In the genomic region with DNA sequence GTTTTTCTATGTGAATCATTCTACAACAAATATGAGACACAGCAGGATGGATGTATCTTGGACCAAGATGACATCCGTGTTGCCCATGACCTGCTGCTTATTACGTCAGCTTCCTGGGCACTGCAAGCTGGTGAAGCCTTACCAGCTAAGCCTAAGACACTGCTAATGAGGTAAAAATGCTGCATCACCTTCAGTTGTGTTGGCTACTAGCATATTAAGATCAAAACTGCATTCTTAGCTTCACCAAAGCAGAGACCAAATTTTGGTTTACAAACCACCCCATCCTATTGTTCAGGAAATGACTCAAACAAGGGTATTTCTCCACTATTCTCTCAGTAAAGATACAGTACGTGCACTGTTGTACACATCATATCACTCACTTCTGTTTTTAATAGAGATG, we compare ENCODE assay signal across 9 cellular contexts. TPM values are rescaled to one million over a fixed set of nuclear protein-coding genes. Genes with fewer than 3 reads are reported as not detected.
A peak's percentile ranks its signal among the peaks of the same experiment; 100 is the strongest.
DNase-seq lines count a peak whose midpoint lies in the region; ATAC-seq and TF ChIP-seq lines count a peak whose summit lies in the region.
"Had no signal": no experiment of that assay in that cellular context is flagged by ENCODE, and none has a peak within 500 bp of the region (broad histone marks: within the 10 kb centered on the region; RNA-seq: fewer than 3 reads in every experiment).

No MANE protein-coding gene starts in this region.

- H3K4me1 ChIP-seq in left lung (peaks cover 0 to 40% of the 10 kb centered on the region in 2 donors), tibial nerve (peaks cover 0 to 28% (median 20%) of the 10 kb centered on the region in 4 donors), ascending aorta (peaks cover 0 to under 1% of the 10 kb centered on the region in 2 donors)

- no peak overlapping the region for H3K4me3 ChIP-seq in left lung
- no peak overlapping the region for H3K4me3 ChIP-seq in tibial nerve
- no peak overlapping the region for H3K4me3 ChIP-seq in ascending aorta

- peaks cover 48% of the 10 kb centered on the region for H3K4me1 Mint-ChIP-seq in activated naive CD4-positive, alpha-beta T cell treated with anti-CD3 and anti-CD28 coated beads for 36 hours (ENCODE audit: low read depth)

- no peak overlapping the region for H3K27ac Mint-ChIP-seq in activated naive CD4-positive, alpha-beta T cell treated with anti-CD3 and anti-CD28 coated beads for 36 hours

- no peak for TF ChIP-seq POLR2A in tibial nerve (IDR thresholded peaks at IDR 0.05)

- H3K27me3 ChIP-seq in left lung (no peaks in the 10 kb centered on the region), tibial nerve (no peaks in the 10 kb centered on the region), ascending aorta (no peaks in the 10 kb centered on the region)

- H3K27me3 Mint-ChIP-seq in activated naive CD4-positive, alpha-beta T cell treated with anti-CD3 and anti-CD28 coated beads for 36 hours (ENCODE audit: low read depth), result peaks cover 2% of the 10 kb centered on the region

- no peak overlapping the region for H3K4me3 Mint-ChIP-seq in activated naive CD4-positive, alpha-beta T cell treated with anti-CD3 and anti-CD28 coated beads for 36 hours
- H3K4me3 Mint-ChIP-seq: neural crest cell had no signal

- peak in 1 of 2 donors; percentile 8 for TF ChIP-seq EP300 in tibial nerve (IDR thresholded peaks at IDR 0.05)

- intact Hi-C loops in activated naive CD4-positive, alpha-beta T cell treated with anti-CD3 and anti-CD28 coated beads for 36 hours (cut with micrococcal nuclease), result loop anchor here (1.0 kb wide), 6 partner anchors 7 to 245 kb away; no protein-coding TSS in a partner anchor
- intact Hi-C loops in left lung (cut with DNase I), result no loop called here
- intact Hi-C loops in ascending aorta (cut with DNase I), result no loop called here

- H3K36me3 Mint-ChIP-seq in activated naive CD4-positive, alpha-beta T cell treated with anti-CD3 and anti-CD28 coated beads for 36 hours (ENCODE audit: low read depth), result no peaks in the 10 kb centered on the region

- H3K36me3 ChIP-seq in left lung, result no peaks in the 10 kb centered on the region
- no peaks in the 10 kb centered on the region for H3K36me3 ChIP-seq in tibial nerve
- H3K36me3 ChIP-seq in ascending aorta, result no peaks in the 10 kb centered on the region

- CTCF ChIA-PET in activated naive CD4-positive, alpha-beta T cell treated with anti-CD3 and anti-CD28 coated beads for 36 hours (lab: Charles Lee), result interaction anchor here (0.6 to 1.4 kb wide), 4 partner anchors 28 to 150 kb away, joined by 3 read pairs; no protein-coding TSS in a partner anchor

- DNase-seq in activated naive CD4-positive, alpha-beta T cell treated with anti-CD3 and anti-CD28 coated beads for 36 hours, result peak; percentile 64
- DNase-seq in activated naive CD4-positive, alpha-beta T cell treated with anti-CD3 and anti-CD28 coated beads, Interleukin-2, amount 50 U/mL, for 16 hours, result no peak
- DNase-seq in left lung, result no peak
- DNase-seq in NCI-H2107 (lab: John Stamatoyannopoulos, UW), result no peak
- no peak for DNase-seq in tibial nerve (ENCODE audit: low spot score in 2 of 2)
- DNase-seq in ascending aorta (ENCODE audit: low spot score in 2 of 2), result no peak

- no peak for TF ChIP-seq CTCF in left lung (IDR thresholded peaks at IDR 0.05)
- TF ChIP-seq CTCF in tibial nerve (IDR thresholded peaks at IDR 0.05), result no peak
- no peak for TF ChIP-seq CTCF in ascending aorta (IDR thresholded peaks at IDR 0.05)

- H3K9me3 ChIP-seq in left lung, result peaks cover 0 to 3% of the 10 kb centered on the region in 2 donors
- no peaks in the 10 kb centered on the region for H3K9me3 ChIP-seq in tibial nerve
- H3K9me3 ChIP-seq in ascending aorta, result no peaks in the 10 kb centered on the region

- H3K27ac ChIP-seq in left lung, result peak overlapping the region in 1 of 2 donors; percentile 57
- H3K27ac ChIP-seq in tibial nerve, result no peak overlapping the region
- no peak overlapping the region for H3K27ac ChIP-seq in ascending aorta

- WGBS in tibial nerve, 2 donors, result 71 to 74% methylated on average over 3 of the region's 3 CpGs

- H3K9me3 Mint-ChIP-seq in activated naive CD4-positive, alpha-beta T cell treated with anti-CD3 and anti-CD28 coated beads for 36 hours, result no peaks in the 10 kb centered on the region

- peak; percentile 71 for ATAC-seq in HG03175 (IDR thresholded peaks at IDR 0.05; ENCODE audit: unreplicated experiment)
- ATAC-seq in activated CD4-positive, CD25-positive, alpha-beta regulatory T cell treated with anti-CD3 and anti-CD28 coated beads, Interleukin-2, amount 50 U/mL, for 24 hours, result peak; percentile 93 to 94
- peak; percentile 25 for ATAC-seq in left lung

RNA-seq across cellular contexts. Expression of gene MAML3, which starts 50.3 kb away (rescaled TPM):
- under 1 TPM; 0.52 to 0.76 TPM for total RNA-seq in activated naive CD4-positive, alpha-beta T cell treated with anti-CD3 and anti-CD28 coated beads for 36 hours
- total RNA-seq in left lung (10 to 100 TPM in 1 of 2 donors, 1 to 10 TPM in 1; 5.8 to 10.3 TPM), tibial nerve (10 to 100 TPM in 1 of 4 donors, 1 to 10 TPM in 3; 8.6 to 10.5 (median 9.4) TPM), ascending aorta (4.7 TPM)

Comparison
In these comparisons a context has a peak if more than half of its experiments do, and no peak if none do; other contexts are left out.
1. ATAC-seq: peak in every context shown above with its lines; median percentile 94 in activated CD4-positive, CD25-positive, alpha-beta regulatory T cell treated with anti-CD3 and anti-CD28 coated beads, Interleukin-2, amount 50 U/mL, for 24 hours; 71 in HG03175; 25 in left lung.